ENCODE assay signal across 8 cellular contexts in genomic region chr1:150926094-150926741, GRCh38. TPM values are rescaled to one million over a fixed set of nuclear protein-coding genes. Genes with fewer than 3 reads are reported as not detected.
DNase-seq lines count a peak whose midpoint lies in the region; ATAC-seq and TF ChIP-seq lines count a peak whose summit lies in the region.

Gene SETDB1, plus strand, starts transcription at chr1:150926363. Its CDS starts 1,352 bp downstream, at chr1:150927715.

- TF ChIP-seq CTCF in activated B cell treated with CpG ODN at 0.5 μM for 24 hours (IDR thresholded peaks at IDR 0.05), result no peak

- DNase-seq in AG08395 (ENCODE audit: low spot score) (peak; percentile 96), NCI-H345 (lab: John Stamatoyannopoulos, UW) (peak; percentile 100), activated B cell treated with CpG ODN at 0.5 μM for 24 hours (peak; percentile 79), caudate nucleus (lab: John Stamatoyannopoulos, UW) (peak; percentile 13 to 96 (median 87)), immature natural killer cell (peak; percentile 95 to 96 (median 96)), smooth muscle cell of the brain vasculature (ENCODE audit: low read depth, low spot score) (peak; percentile 88)

- ATAC-seq in HG03196 (IDR thresholded peaks at IDR 0.05; ENCODE audit: unreplicated experiment) (peak; percentile 94), activated B cell treated with CpG ODN at 0.5 μM for 24 hours (ENCODE audit: low read depth) (peak; percentile 90)

- in situ Hi-C loops in GM18951 (cut with MboI; ENCODE audit: low sequenced_read_pairs, unreplicated experiment), result no loop called here

- peak within 1 kb of the TSS; percentile 98 for H3K27ac Mint-ChIP-seq in activated B cell treated with CpG ODN at 0.5 μM for 24 hours
- H3K27ac Mint-ChIP-seq in immature natural killer cell, result peak within 1 kb of the TSS; percentile 92 to 99 (median 98)

- peaks cover 35% of the 10 kb centered on the region for H3K4me1 Mint-ChIP-seq in activated B cell treated with CpG ODN at 0.5 μM for 24 hours
- H3K4me1 Mint-ChIP-seq in immature natural killer cell, result peaks cover 29 to 37% of the 10 kb centered on the region in 2 donors

- CTCF ChIA-PET in activated B cell treated with CpG ODN at 0.5 μM for 24 hours (lab: Charles Lee), result no interaction called here

- POLR2A ChIA-PET in activated B cell treated with CpG ODN at 0.5 μM for 24 hours (lab: Charles Lee), result interaction anchor here (0.6 to 1.8 kb wide), 5 partner anchors 22 to 562 kb away, joined by 3 to 12 read pairs (median 3); partner anchors contain the start of gene RPRD2

- H3K4me3 Mint-ChIP-seq in activated B cell treated with CpG ODN at 0.5 μM for 24 hours, result peak within 1 kb of the TSS; percentile 98
- H3K4me3 Mint-ChIP-seq in immature natural killer cell, result peak within 1 kb of the TSS; percentile 95 to 99 (median 97)

- H3K27ac ChIP-seq in caudate nucleus (ENCODE audit: low read depth, low read length), result peak within 1 kb of the TSS; percentile 89

- H3K36me3 Mint-ChIP-seq in activated B cell treated with CpG ODN at 0.5 μM for 24 hours (ENCODE audit: low read depth) (peaks cover 43% of the 10 kb centered on the region), immature natural killer cell (peaks cover 20 to 26% (median 23%) of the 10 kb centered on the region in 3 donors)

- no peaks in the 10 kb centered on the region for H3K9me3 Mint-ChIP-seq in activated B cell treated with CpG ODN at 0.5 μM for 24 hours
- H3K9me3 Mint-ChIP-seq in immature natural killer cell, result peaks cover 0 to 1% (median 0%) of the 10 kb centered on the region in 6 donors

- intact Hi-C loops in activated B cell treated with CpG ODN at 0.5 μM for 24 hours (cut with micrococcal nuclease), result loop anchor here (1.0 to 5.0 kb wide), 7 partner anchors 49 to 564 kb away; partner anchors contain the start of genes ARNT, CDC42SE1, CERS2 and GABPB2

- peak; percentile 57 for TF ChIP-seq POLR2A in GM18951 (IDR thresholded peaks at IDR 0.05; ENCODE audit: extremely low read depth, insufficient read depth, insufficient read length)

- H3K27me3 Mint-ChIP-seq in activated B cell treated with CpG ODN at 0.5 μM for 24 hours, result no peaks in the 10 kb centered on the region
- H3K27me3 Mint-ChIP-seq in immature natural killer cell (ENCODE audit: low read depth in 3 of 3), result peaks cover 8 to 10% (median 9%) of the 10 kb centered on the region in 3 donors

RNA-seq across cellular contexts. Expression of gene SETDB1, which starts in this region (rescaled TPM):
- 101 and 105 TPM in 2 replicates for total RNA-seq in activated B cell treated with CpG ODN at 0.5 μM for 24 hours
- polyA plus RNA-seq in immature natural killer cell, result 10 to 100 TPM; 11.7 to 20.9 (median 15.3) TPM

Comparison
In these comparisons a context has a peak if more than half of its experiments do, and no peak if none do; other contexts are left out.
1. Peak in every context shown above with its lines: DNase-seq, ATAC-seq and H3K27ac ChIP-seq.